10 cellular contexts compared by ENCODE assay signal in genomic region chr12:108839890-108840230, GRCh38. TPM values are rescaled to one million over a fixed set of nuclear protein-coding genes. Genes with fewer than 3 reads are reported as not detected.
DNase-seq lines count a peak whose midpoint lies in the region; ATAC-seq and TF ChIP-seq lines count a peak whose summit lies in the region.
"Had no signal": no experiment of that assay in that cellular context is flagged by ENCODE, and none has a peak within 500 bp of the region (broad histone marks: within the 10 kb centered on the region; RNA-seq: fewer than 3 reads in every experiment).

No MANE protein-coding gene starts in this region.

- H3K4me1 Mint-ChIP-seq in activated CD4-positive, alpha-beta T cell treated with anti-CD3 and anti-CD28 coated beads, Interleukin-2, amount 10 ng/mL, durations not matched to agents 7 days and 5 days: peaks cover 52% of the 10 kb centered on the region
- H3K4me1 Mint-ChIP-seq in MCF 10A (ENCODE audit: insufficient read depth, unreplicated experiment) (peaks cover 29% of the 10 kb centered on the region), mesothelial cell of epicardium (peaks cover 27% of the 10 kb centered on the region)
- H3K4me1 Mint-ChIP-seq in activated naive CD4-positive, alpha-beta T cell treated with anti-CD3 and anti-CD28 coated beads for 36 hours (ENCODE audit: low read depth): peaks cover 29% of the 10 kb centered on the region

- H3K27ac Mint-ChIP-seq in activated CD4-positive, alpha-beta T cell treated with anti-CD3 and anti-CD28 coated beads, Interleukin-2, amount 10 ng/mL, durations not matched to agents 7 days and 5 days: peak overlapping the region; percentile 93
- H3K27ac Mint-ChIP-seq in MCF 10A (ENCODE audit: low read depth, unreplicated experiment): peak overlapping the region; percentile 87
- H3K27ac Mint-ChIP-seq in mesothelial cell of epicardium: peak overlapping the region; percentile 91
- H3K27ac Mint-ChIP-seq in activated naive CD4-positive, alpha-beta T cell treated with anti-CD3 and anti-CD28 coated beads for 36 hours: no peak overlapping the region

- H3K4me3 ChIP-seq in transverse colon: no peak overlapping the region

- peaks cover 22% of the 10 kb centered on the region for H3K36me3 Mint-ChIP-seq in activated CD4-positive, alpha-beta T cell treated with anti-CD3 and anti-CD28 coated beads, Interleukin-2, amount 10 ng/mL, durations not matched to agents 7 days and 5 days (ENCODE audit: low read depth)
- H3K36me3 Mint-ChIP-seq in MCF 10A (ENCODE audit: insufficient read depth, unreplicated experiment) (peaks cover 44% of the 10 kb centered on the region), mesothelial cell of epicardium (peaks cover 31% of the 10 kb centered on the region)
- H3K36me3 Mint-ChIP-seq in activated naive CD4-positive, alpha-beta T cell treated with anti-CD3 and anti-CD28 coated beads for 36 hours (ENCODE audit: low read depth): peaks cover 7% of the 10 kb centered on the region

- no peaks in the 10 kb centered on the region for H3K27me3 Mint-ChIP-seq in activated CD4-positive, alpha-beta T cell treated with anti-CD3 and anti-CD28 coated beads, Interleukin-2, amount 10 ng/mL, durations not matched to agents 7 days and 5 days
- H3K27me3 Mint-ChIP-seq in MCF 10A (ENCODE audit: insufficient read depth, unreplicated experiment) (no peaks in the 10 kb centered on the region), mesothelial cell of epicardium (ENCODE audit: low read depth) (no peaks in the 10 kb centered on the region)
- no peaks in the 10 kb centered on the region for H3K27me3 Mint-ChIP-seq in activated naive CD4-positive, alpha-beta T cell treated with anti-CD3 and anti-CD28 coated beads for 36 hours (ENCODE audit: low read depth)

- CTCF ChIA-PET in activated CD4-positive, alpha-beta T cell treated with anti-CD3 and anti-CD28 coated beads, Interleukin-2, amount 10 ng/mL, durations not matched to agents 7 days and 5 days (lab: Charles Lee): interaction anchor here (1.6 to 4.7 kb wide), 2 partner anchors 10 to 127 kb away, joined by 5 to 18 read pairs; no protein-coding TSS in a partner anchor
- CTCF ChIA-PET in MCF 10A (lab: Yijun Ruan, JAX): interaction anchor here (0.6 to 3.4 kb wide), 4 partner anchors 9 to 286 kb away, joined by 3 to 8 read pairs (median 3); no protein-coding TSS in a partner anchor
- CTCF ChIA-PET in activated naive CD4-positive, alpha-beta T cell treated with anti-CD3 and anti-CD28 coated beads for 36 hours (lab: Charles Lee): interaction anchor here (0.5 kb wide), 1 partner anchor 398 kb away, joined by 4 read pairs; no protein-coding TSS in a partner anchor

- H3K27ac ChIP-seq in transverse colon: peak overlapping the region; percentile 83 to 88 (median 85)

- H3K9me3 ChIP-seq in transverse colon: no peaks in the 10 kb centered on the region

- TF ChIP-seq POLR2A in transverse colon (IDR thresholded peaks at IDR 0.05): no peak

- WGBS in transverse colon (ENCODE audit: low coverage in 1 of 2), 2 donors: 79% methylated on average over 10 of the region's 10 CpGs; no CpG with 5 or more reads in 1 of the 2 donors

- H3K4me1 ChIP-seq in transverse colon: peaks cover 16 to 37% (median 24%) of the 10 kb centered on the region in 4 donors

- DNase-seq in activated CD4-positive, alpha-beta T cell treated with anti-CD3 and anti-CD28 coated beads, Interleukin-2, amount 10 ng/mL, durations not matched to agents 7 days and 5 days: no peak
- DNase-seq in activated CD4-positive, alpha-beta T cell treated with anti-CD3 and anti-CD28 coated beads, Interleukin-2, amount 50 U/mL, for 1 hour: no peak
- DNase-seq in MCF 10A (ENCODE audit: unreplicated experiment) (no peak), mesothelial cell of epicardium (ENCODE audit: low spot score in 2 of 2, unreplicated experiment in 2 of 2) (no peak), transverse colon (no peak)
- DNase-seq in activated naive CD4-positive, alpha-beta T cell treated with anti-CD3 and anti-CD28 coated beads for 36 hours: no peak
- DNase-seq: activated CD8-positive, alpha-beta memory T cell treated with anti-CD3 and anti-CD28 coated beads for 24 hours; NCI-H526 had no signal

- no peaks in the 10 kb centered on the region for H3K9me3 Mint-ChIP-seq in activated CD4-positive, alpha-beta T cell treated with anti-CD3 and anti-CD28 coated beads, Interleukin-2, amount 10 ng/mL, durations not matched to agents 7 days and 5 days
- no peaks in the 10 kb centered on the region for H3K9me3 Mint-ChIP-seq in MCF 10A (ENCODE audit: unreplicated experiment)
- no peaks in the 10 kb centered on the region for H3K9me3 Mint-ChIP-seq in mesothelial cell of epicardium
- no peaks in the 10 kb centered on the region for H3K9me3 Mint-ChIP-seq in activated naive CD4-positive, alpha-beta T cell treated with anti-CD3 and anti-CD28 coated beads for 36 hours

- no TSS peak for BruUV-seq in MCF 10A (replicated peaks; lab: Mats Ljungman, UMichigan)

- ATAC-seq in HG03095 (IDR thresholded peaks at IDR 0.05; ENCODE audit: unreplicated experiment) (no peak), GM21619 (IDR thresholded peaks at IDR 0.05; ENCODE audit: unreplicated experiment) (no peak)

- no peaks in the 10 kb centered on the region for H3K27me3 ChIP-seq in transverse colon

- TF ChIP-seq EP300 in transverse colon (IDR thresholded peaks at IDR 0.05; ENCODE audit: low read depth): no peak

- intact Hi-C loops in MCF 10A (cut with micrococcal nuclease): loop anchor here (2.0 kb wide), 1 partner anchor 17 kb away; the partner anchor contains the start of gene SSH1
- intact Hi-C loops in transverse colon (cut with DNase I; ENCODE audit: low total_unique reads): no loop called here
- intact Hi-C loops in activated naive CD4-positive, alpha-beta T cell treated with anti-CD3 and anti-CD28 coated beads for 36 hours (cut with micrococcal nuclease): no loop called here

- in situ Hi-C loops in transverse colon (cut with MboI; ENCODE audit: low pct_ligation_motif_present in 1 of 4, low pct_unique_long_range_greater_than_20kb in 1 of 4, low sequenced_read_pairs in 3 of 4): no loop called here

- TF ChIP-seq CTCF in MCF 10A (IDR thresholded peaks at IDR 0.05; ENCODE audit: unreplicated experiment) (no peak), mesothelial cell of epicardium (IDR thresholded peaks at IDR 0.05; ENCODE audit: unreplicated experiment) (no peak), transverse colon (IDR thresholded peaks at IDR 0.05) (no peak)

- POLR2A ChIA-PET in activated CD4-positive, alpha-beta T cell treated with anti-CD3 and anti-CD28 coated beads, Interleukin-2, amount 10 ng/mL, durations not matched to agents 7 days and 5 days (lab: Charles Lee): no interaction called here
- POLR2A ChIA-PET in MCF 10A (lab: Yijun Ruan, JAX): interaction anchor here (0.7 to 2.7 kb wide), 3 partner anchors 9 to 168 kb away, joined by 3 to 10 read pairs (median 4); no protein-coding TSS in a partner anchor

- peaks cover 0 to 3% (median 0%) of the 10 kb centered on the region in 4 donors for H3K36me3 ChIP-seq in transverse colon

- H3K4me3 Mint-ChIP-seq in activated CD4-positive, alpha-beta T cell treated with anti-CD3 and anti-CD28 coated beads, Interleukin-2, amount 10 ng/mL, durations not matched to agents 7 days and 5 days: no peak overlapping the region
- H3K4me3 Mint-ChIP-seq in MCF 10A (ENCODE audit: unreplicated experiment): no peak overlapping the region
- H3K4me3 Mint-ChIP-seq in mesothelial cell of epicardium: no peak overlapping the region
- no peak overlapping the region for H3K4me3 Mint-ChIP-seq in activated naive CD4-positive, alpha-beta T cell treated with anti-CD3 and anti-CD28 coated beads for 36 hours

RNA-seq across cellular contexts. Expression of gene SSH1, which starts 17.5 kb away (rescaled TPM):
- total RNA-seq in activated CD4-positive, alpha-beta T cell treated with anti-CD3 and anti-CD28 coated beads, Interleukin-2, amount 10 ng/mL, durations not matched to agents 7 days and 5 days: 10 to 100 TPM; 24.2 to 27.4 TPM
- total RNA-seq in MCF 10A (2022) (33.4 and 41.4 TPM in 2 replicates), mesothelial cell of epicardium (36.1 to 38.4 TPM (median 37.7 TPM) in 3 replicates), transverse colon (10 to 100 TPM; 15.0 to 39.0 (median 18.9) TPM)
- 10 to 100 TPM in 1 of 2 experiments, 1 to 10 TPM in 1; 8.7 to 11.1 TPM for total RNA-seq in activated naive CD4-positive, alpha-beta T cell treated with anti-CD3 and anti-CD28 coated beads for 36 hours

RNA-seq across cellular contexts. Expression of gene DAO, which starts 40.0 kb away (rescaled TPM):
- not detected for total RNA-seq in activated CD4-positive, alpha-beta T cell treated with anti-CD3 and anti-CD28 coated beads, Interleukin-2, amount 10 ng/mL, durations not matched to agents 7 days and 5 days
- total RNA-seq in MCF 10A (2022) (not detected in 2 replicates), mesothelial cell of epicardium (not detected in 3 replicates), transverse colon (1 to 10 TPM in 3 of 4 donors, not detected in 1; 3.7 to 7.1 (median 4.4) TPM)
- total RNA-seq in activated naive CD4-positive, alpha-beta T cell treated with anti-CD3 and anti-CD28 coated beads for 36 hours: not detected
